Comparison of ENCODE assay signal across 10 cellular contexts in genomic region chr6:98832282-98833100, GRCh38. TPM values are rescaled to one million over a fixed set of nuclear protein-coding genes. Genes with fewer than 3 reads are reported as not detected.
DNase-seq lines count a peak whose midpoint lies in the region; ATAC-seq and TF ChIP-seq lines count a peak whose summit lies in the region.
"Had no signal": no experiment of that assay in that cellular context is flagged by ENCODE, and none has a peak within 500 bp of the region (broad histone marks: within the 10 kb centered on the region; RNA-seq: fewer than 3 reads in every experiment).

No MANE protein-coding gene starts in this region.

- peaks cover 94% of the 10 kb centered on the region for H3K27me3 ChIP-seq in H7 (ENCODE audit: control insufficient read depth, insufficient read depth, low read length)
- peaks cover 88% of the 10 kb centered on the region for H3K27me3 ChIP-seq in hepatocyte

- no peaks in the 10 kb centered on the region for H3K79me2 ChIP-seq in hepatocyte

- ATAC-seq in activated naive CD8-positive, alpha-beta T cell treated with anti-CD3 and anti-CD28 coated beads, Interleukin-2, amount 10 ng/mL, durations not matched to agents 7 days and 5 days (ENCODE audit: low read depth): no peak
- ATAC-seq in sciatic nerve (peak; percentile 20), GM21825 (IDR thresholded peaks at IDR 0.05; ENCODE audit: unreplicated experiment) (no peak), HG03457 (IDR thresholded peaks at IDR 0.05; ENCODE audit: unreplicated experiment) (no peak)

- TF ChIP-seq CTCF in hepatocyte (IDR thresholded peaks at IDR 0.05; ENCODE audit: poor library complexity): no peak

- H3K36me3 ChIP-seq in H7 (replicated peaks; ENCODE audit: control insufficient read depth, insufficient read depth, low read length): no peaks in the 10 kb centered on the region
- H3K36me3 ChIP-seq in hepatocyte (replicated peaks; ENCODE audit: insufficient read depth, low read depth): no peaks in the 10 kb centered on the region

- H3K9me2 ChIP-seq in hepatocyte (replicated peaks; ENCODE audit: insufficient read depth): no peaks in the 10 kb centered on the region

- intact Hi-C loops in sciatic nerve (cut with DNase I): no loop called here

- POLR2A ChIA-PET in activated naive CD8-positive, alpha-beta T cell treated with anti-CD3 and anti-CD28 coated beads, Interleukin-2, amount 10 ng/mL, durations not matched to agents 7 days and 5 days (lab: Charles Lee): no interaction called here

- peaks cover 82% of the 10 kb centered on the region for H3K27me3 Mint-ChIP-seq in activated naive CD8-positive, alpha-beta T cell treated with anti-CD3 and anti-CD28 coated beads, Interleukin-2, amount 10 ng/mL, durations not matched to agents 7 days and 5 days

- H3K4me3 ChIP-seq in H7 (ENCODE audit: insufficient read depth, low read depth, low read length) (peak overlapping the region; percentile 21; the same call in 1 of the 2 replicates), hepatocyte (no peak overlapping the region)

- peak overlapping the region; percentile 35 for H2AFZ ChIP-seq in hepatocyte

- WGBS in hepatocyte (ENCODE audit: low lambda C conversion rate, missing lambda C conversion rate): under 1% methylated on average over 57 of the region's 61 CpGs

- no peaks in the 10 kb centered on the region for H3K9me3 ChIP-seq in hepatocyte (ENCODE audit: low read depth)

- H3K27ac ChIP-seq in hepatocyte: no peak overlapping the region
- H3K27ac ChIP-seq: HL-60 had no signal

- H3K36me3 Mint-ChIP-seq in activated naive CD8-positive, alpha-beta T cell treated with anti-CD3 and anti-CD28 coated beads, Interleukin-2, amount 10 ng/mL, durations not matched to agents 7 days and 5 days: peaks cover 1% of the 10 kb centered on the region

- H3K4me1 Mint-ChIP-seq in activated naive CD8-positive, alpha-beta T cell treated with anti-CD3 and anti-CD28 coated beads, Interleukin-2, amount 10 ng/mL, durations not matched to agents 7 days and 5 days: peaks cover 26% of the 10 kb centered on the region

- H3K27ac Mint-ChIP-seq in activated naive CD8-positive, alpha-beta T cell treated with anti-CD3 and anti-CD28 coated beads, Interleukin-2, amount 10 ng/mL, durations not matched to agents 7 days and 5 days: peak overlapping the region; percentile 32

- DNase-seq in AG20443 (ENCODE audit: low spot score) (peak; percentile 86), H7 (peak; percentile 81), hepatocyte (ENCODE audit: low spot score) (peak; percentile 32), sciatic nerve (ENCODE audit: low spot score) (no peak), 8988T (no peak)
- DNase-seq in activated naive CD8-positive, alpha-beta T cell treated with anti-CD3 and anti-CD28 coated beads, Interleukin-2, amount 10 ng/mL, durations not matched to agents 7 days and 5 days: peak; percentile 38

- H4K20me1 ChIP-seq in hepatocyte (ENCODE audit: insufficient read depth, poor library complexity, severe bottlenecking): no peaks in the 10 kb centered on the region

- H3K4me1 ChIP-seq in hepatocyte (ENCODE audit: insufficient read depth): peaks cover 36% of the 10 kb centered on the region

- H3K4me2 ChIP-seq in hepatocyte: peak overlapping the region; percentile 93

- peak overlapping the region; percentile 84 for H3K4me3 Mint-ChIP-seq in activated naive CD8-positive, alpha-beta T cell treated with anti-CD3 and anti-CD28 coated beads, Interleukin-2, amount 10 ng/mL, durations not matched to agents 7 days and 5 days

- no peaks in the 10 kb centered on the region for H3K9me3 Mint-ChIP-seq in activated naive CD8-positive, alpha-beta T cell treated with anti-CD3 and anti-CD28 coated beads, Interleukin-2, amount 10 ng/mL, durations not matched to agents 7 days and 5 days

RNA-seq across cellular contexts. Expression of gene POU3F2, which starts 1.9 kb away (rescaled TPM):
- 0.03 TPM in 1 of 2 replicates, not detected in the other for total RNA-seq in H7 (2014; rRNA removed; shearing (Covaris generic))
- not detected for total RNA-seq in activated naive CD8-positive, alpha-beta T cell treated with anti-CD3 and anti-CD28 coated beads, Interleukin-2, amount 10 ng/mL, durations not matched to agents 7 days and 5 days
- 0.08 and 0.13 TPM in 2 replicates for total RNA-seq in hepatocyte
- not detected in 2 replicates for polyA plus RNA-seq in hepatocyte
- total RNA-seq in sciatic nerve: 9.2 TPM
- polyA plus RNA-seq: lung had no signal

Comparison
In these comparisons a context has a peak if more than half of its experiments do, and no peak if none do; other contexts are left out.
1. DNase-seq: peak in AG20443 (single experiment), H7 (single experiment), activated naive CD8-positive, alpha-beta T cell treated with anti-CD3 and anti-CD28 coated beads, Interleukin-2, amount 10 ng/mL, durations not matched to agents 7 days and 5 days (single experiment) and hepatocyte (single experiment); none in sciatic nerve (single experiment) and 8988T (single experiment).